ENCODE assay signal across 11 cellular contexts in genomic region chr10:123044391-123044790, GRCh38. TPM values are rescaled to one million over a fixed set of nuclear protein-coding genes. Genes with fewer than 3 reads are reported as not detected.
DNase-seq lines count a peak whose midpoint lies in the region; TF ChIP-seq lines count a peak whose summit lies in the region.
"Had no signal": no experiment of that assay in that cellular context is flagged by ENCODE, and none has a peak within 500 bp of the region (broad histone marks: within the 10 kb centered on the region; RNA-seq: fewer than 3 reads in every experiment).

No MANE protein-coding gene starts in this region.

- TF ChIP-seq CTCF in esophagus muscularis mucosa (IDR thresholded peaks at IDR 0.05): no peak

- no peaks in the 10 kb centered on the region for H3K27me3 ChIP-seq in esophagus muscularis mucosa
- H3K27me3 ChIP-seq: gastrocnemius medialis had no signal

- no peaks in the 10 kb centered on the region for H3K9me3 ChIP-seq in esophagus muscularis mucosa
- H3K9me3 ChIP-seq: gastrocnemius medialis had no signal

- H3K4me1 ChIP-seq in esophagus muscularis mucosa: no peaks in the 10 kb centered on the region

- DNase-seq in NCI-H2227 (lab: John Stamatoyannopoulos, UW; ENCODE audit: unreplicated experiment) (peak; percentile 10), NCI-H2227 treated with DMSO at 0.1 percent for 48 hours (lab: John Stamatoyannopoulos, UW) (no peak), NCI-H1930 (lab: John Stamatoyannopoulos, UW) (peak; percentile 33 to 38), cerebellar cortex (ENCODE audit: low spot score) (peak; percentile 15), renal cortical epithelial cell (ENCODE audit: low read depth) (peak; percentile 15), HuH-7.5 (ENCODE audit: low spot score) (no peak), esophagus muscularis mucosa (ENCODE audit: extremely low spot score) (no peak)
- no peak for DNase-seq in NK-92 treated with Interleukin-12 subunit alpha and Interleukin-12 subunit beta, amount 100 ng/mL, for 24 hours (lab: John Stamatoyannopoulos, UW)
- DNase-seq: activated naive CD4-positive, alpha-beta T cell treated with anti-CD3 and anti-CD28 coated beads, Interleukin-2, amount 10 ng/mL, durations not matched to agents 7 days and 5 days; gastrocnemius medialis; naive thymus-derived CD4-positive, alpha-beta T cell had no signal

- H3K4me3 ChIP-seq in esophagus muscularis mucosa: no peak overlapping the region
- H3K4me3 ChIP-seq: gastrocnemius medialis had no signal

- no peak for TF ChIP-seq POLR2A in esophagus muscularis mucosa (IDR thresholded peaks at IDR 0.05; ENCODE audit: low read depth)

- intact Hi-C loops in esophagus muscularis mucosa (cut with DNase I): loop anchor here (10.0 kb wide), 1 partner anchor 520 kb away; no protein-coding TSS in a partner anchor

- peaks cover 23 to 59% (median 37%) of the 10 kb centered on the region in 4 donors for H3K36me3 ChIP-seq in esophagus muscularis mucosa

- TF ChIP-seq EP300 in esophagus muscularis mucosa (IDR thresholded peaks at IDR 0.05): no peak

- H3K27ac ChIP-seq in esophagus muscularis mucosa (replicated peaks in 1 of 4): no peak overlapping the region
- H3K27ac ChIP-seq: gastrocnemius medialis had no signal

- 88% methylated on average over 2 of the region's 2 CpGs for WGBS in esophagus muscularis mucosa

RNA-seq across cellular contexts. Expression of gene ACADSB, which starts 35.6 kb away (rescaled TPM):
- total RNA-seq in renal cortical epithelial cell: 4.2 and 11.0 TPM in 2 replicates
- total RNA-seq in esophagus muscularis mucosa: 10 to 100 TPM; 12.9 to 19.1 (median 14.0) TPM

RNA-seq across cellular contexts. Expression of gene IKZF5, which starts 35.8 kb away (rescaled TPM):
- total RNA-seq in renal cortical epithelial cell (3.3 and 5.3 TPM in 2 replicates), esophagus muscularis mucosa (10 to 100 TPM in 1 of 4 donors, 1 to 10 TPM in 3; 5.7 to 12.0 (median 7.2) TPM)

Comparison
In these comparisons a context has a peak if more than half of its experiments do, and no peak if none do; other contexts are left out.
1. DNase-seq: peak in NCI-H2227 (single experiment), NCI-H1930 (2 of 2), cerebellar cortex (single experiment) and renal cortical epithelial cell (single experiment); none in NCI-H2227 treated with DMSO at 0.1 percent for 48 hours (single experiment), NK-92 treated with Interleukin-12 subunit alpha and Interleukin-12 subunit beta, amount 100 ng/mL, for 24 hours (single experiment), HuH-7.5 (single experiment) and esophagus muscularis mucosa (single experiment).